In genomic region chrX:100635040-100635439, GRCh38 we compare ENCODE assay signal across 1 cellular context.
TF ChIP-seq lines count a peak whose summit lies in the region.

No MANE protein-coding gene starts in this region.

TF ChIP-seq in neural cell, 6 proteins besides CTCF, POLR2A, EP300 and RAD21 (continued from another document):
- no peak for TF ChIP-seq REST (IDR thresholded peaks at IDR 0.05; ENCODE audit: borderline replicate concordance)
- TF ChIP-seq SMC3 (conservative IDR thresholded peaks at IDR 0.05; ENCODE audit: poor library complexity): no peak
TF ChIP-seq in neural cell: peak in this region for 0.
